Comparison of ENCODE assay signal across 1 cellular context in the genomic region with DNA sequence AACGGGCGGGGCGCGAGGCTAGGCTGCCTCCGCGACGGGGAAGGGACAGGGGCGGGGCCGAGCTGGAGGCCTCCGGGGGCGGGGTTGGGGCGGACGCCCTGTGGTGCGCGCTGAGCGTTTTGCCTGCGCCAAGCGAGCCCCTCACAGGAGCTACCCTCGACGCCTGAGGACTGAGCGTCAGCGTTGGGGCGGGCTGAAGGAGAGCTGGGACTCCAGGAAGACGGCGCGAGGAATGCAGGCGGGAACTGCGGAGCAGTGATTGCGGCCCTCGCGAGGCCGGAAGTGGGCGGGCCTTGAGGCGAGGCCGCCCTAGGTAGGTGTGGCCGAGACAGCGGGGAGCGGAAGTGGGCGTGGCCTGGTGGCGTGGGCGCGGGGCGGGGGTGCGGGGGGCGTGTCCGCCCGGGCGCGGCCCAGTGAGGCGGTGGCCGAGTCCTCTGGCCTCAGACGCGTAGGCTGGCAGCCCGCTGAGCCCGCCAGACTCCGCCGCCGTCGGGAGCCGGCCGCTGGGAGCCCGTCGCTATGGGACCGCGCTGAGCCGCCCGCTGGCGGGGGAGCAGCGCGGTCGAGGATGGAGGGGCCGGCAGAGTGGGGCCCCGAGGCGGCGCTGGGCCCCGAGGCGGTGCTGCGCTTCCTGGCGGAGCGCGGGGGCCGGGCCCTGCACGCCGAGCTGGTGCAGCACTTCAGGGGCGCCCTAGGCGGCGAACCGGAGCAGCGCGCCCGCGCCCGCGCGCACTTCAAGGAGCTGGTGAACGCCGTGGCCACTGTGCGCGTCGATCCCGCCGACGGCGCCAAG.
TF ChIP-seq lines count a peak whose summit lies in the region.

Gene SEPTIN10 (minus strand): TSS at position 45 of the 793 bp plus-strand sequence. CDS start 139 bp downstream, outside the sequence.
Gene SOWAHC (plus strand): TSS at position 443 of the 793 bp plus-strand sequence. CDS start 126 bp downstream, at position 569.

TF ChIP-seq in HepG2, 621 proteins besides CTCF, POLR2A, EP300 and RAD21 (continued from another document):
- TF ChIP-seq, protein P1, sequence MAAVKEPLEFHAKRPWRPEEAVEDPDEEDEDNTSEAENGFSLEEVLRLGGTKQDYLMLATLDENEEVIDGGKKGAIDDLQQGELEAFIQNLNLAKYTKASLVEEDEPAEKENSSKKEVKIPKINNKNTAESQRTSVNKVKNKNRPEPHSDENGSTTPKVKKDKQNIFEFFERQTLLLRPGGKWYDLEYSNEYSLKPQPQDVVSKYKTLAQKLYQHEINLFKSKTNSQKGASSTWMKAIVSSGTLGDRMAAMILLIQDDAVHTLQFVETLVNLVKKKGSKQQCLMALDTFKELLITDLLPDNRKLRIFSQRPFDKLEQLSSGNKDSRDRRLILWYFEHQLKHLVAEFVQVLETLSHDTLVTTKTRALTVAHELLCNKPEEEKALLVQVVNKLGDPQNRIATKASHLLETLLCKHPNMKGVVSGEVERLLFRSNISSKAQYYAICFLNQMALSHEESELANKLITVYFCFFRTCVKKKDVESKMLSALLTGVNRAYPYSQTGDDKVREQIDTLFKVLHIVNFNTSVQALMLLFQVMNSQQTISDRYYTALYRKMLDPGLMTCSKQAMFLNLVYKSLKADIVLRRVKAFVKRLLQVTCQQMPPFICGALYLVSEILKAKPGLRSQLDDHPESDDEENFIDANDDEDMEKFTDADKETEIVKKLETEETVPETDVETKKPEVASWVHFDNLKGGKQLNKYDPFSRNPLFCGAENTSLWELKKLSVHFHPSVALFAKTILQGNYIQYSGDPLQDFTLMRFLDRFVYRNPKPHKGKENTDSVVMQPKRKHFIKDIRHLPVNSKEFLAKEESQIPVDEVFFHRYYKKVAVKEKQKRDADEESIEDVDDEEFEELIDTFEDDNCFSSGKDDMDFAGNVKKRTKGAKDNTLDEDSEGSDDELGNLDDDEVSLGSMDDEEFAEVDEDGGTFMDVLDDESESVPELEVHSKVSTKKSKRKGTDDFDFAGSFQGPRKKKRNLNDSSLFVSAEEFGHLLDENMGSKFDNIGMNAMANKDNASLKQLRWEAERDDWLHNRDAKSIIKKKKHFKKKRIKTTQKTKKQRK (IDR thresholded peaks at IDR 0.05; ENCODE audit: low read length), result no peak
- TF ChIP-seq NR2F6 (IDR thresholded peaks at IDR 0.05) (no peak), NR2F6 (CRISPR knock-in tag; IDR thresholded peaks at IDR 0.05) (peak; percentile 62; the same call in 1 of the 2 replicates), SAP130 (CRISPR knock-in tag; IDR thresholded peaks at IDR 0.05; ENCODE audit: low read depth) (peak; percentile 88), NR2F1 (CRISPR knock-in tag; IDR thresholded peaks at IDR 0.05) (no peak), FLYWCH1 (CRISPR knock-in tag; IDR thresholded peaks at IDR 0.05) (no peak), FOXP1 (IDR thresholded peaks at IDR 0.05) (no peak), FOXP1 (CRISPR knock-in tag; IDR thresholded peaks at IDR 0.05) (peak; percentile 61; the same call in 1 of the 2 replicates), LCORL (IDR thresholded peaks at IDR 0.05) (no peak), LCORL (CRISPR knock-in tag; IDR thresholded peaks at IDR 0.05) (peak; percentile 87), ZNF850 (CRISPR knock-in tag; conservative IDR thresholded peaks at IDR 0.05) (peak; percentile 48; the same call in 1 of the 2 replicates), ZBTB21 (CRISPR knock-in tag; IDR thresholded peaks at IDR 0.05) (no peak), ZNF614 (CRISPR knock-in tag; IDR thresholded peaks at IDR 0.05; ENCODE audit: borderline replicate concordance) (peak; percentile 83; the same call in 1 of the 2 replicates)
